1 cellular context compared by ENCODE assay signal in the genomic region with DNA sequence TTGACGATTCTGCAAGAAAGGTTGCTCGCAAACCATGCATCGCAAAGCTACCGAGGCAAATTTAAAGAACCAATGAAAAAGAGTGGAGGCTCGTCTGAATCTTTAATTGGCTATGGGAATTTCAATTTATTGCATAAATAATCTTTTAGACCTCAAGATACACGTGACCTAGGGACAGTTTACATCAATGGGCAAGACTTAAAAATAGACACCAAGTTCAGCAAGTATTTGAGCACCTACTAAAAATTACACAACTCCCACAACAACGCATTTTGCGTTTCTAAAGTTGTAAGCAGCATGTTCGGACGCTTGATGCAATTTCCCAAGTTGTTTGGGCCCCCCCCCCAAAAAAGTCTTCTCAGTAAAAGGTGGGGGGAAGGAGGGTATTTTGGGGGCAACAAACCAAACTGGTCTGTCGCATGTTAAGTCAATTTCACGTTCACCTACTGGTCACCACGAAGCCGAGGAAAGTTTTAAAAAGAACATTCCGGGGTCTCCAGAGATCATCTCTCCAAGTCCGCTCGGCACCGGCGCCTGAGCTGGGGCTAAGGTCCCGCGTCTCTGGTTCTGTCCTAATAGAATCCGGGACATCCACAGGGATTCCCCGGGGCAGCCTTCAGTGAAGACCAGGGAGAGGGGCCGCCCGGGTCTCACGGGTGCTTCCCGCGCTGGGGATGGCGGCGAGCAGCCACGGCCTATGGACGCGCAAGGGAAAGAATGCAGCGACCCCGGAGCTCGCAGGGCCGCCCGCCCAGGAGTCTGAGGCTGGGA.
TF ChIP-seq lines count a peak whose summit lies in the region.

No MANE protein-coding gene starts in this region.

TF ChIP-seq in HepG2, 621 proteins besides CTCF, POLR2A, EP300 and RAD21 (continued from another document):
- TF ChIP-seq, protein P1, sequence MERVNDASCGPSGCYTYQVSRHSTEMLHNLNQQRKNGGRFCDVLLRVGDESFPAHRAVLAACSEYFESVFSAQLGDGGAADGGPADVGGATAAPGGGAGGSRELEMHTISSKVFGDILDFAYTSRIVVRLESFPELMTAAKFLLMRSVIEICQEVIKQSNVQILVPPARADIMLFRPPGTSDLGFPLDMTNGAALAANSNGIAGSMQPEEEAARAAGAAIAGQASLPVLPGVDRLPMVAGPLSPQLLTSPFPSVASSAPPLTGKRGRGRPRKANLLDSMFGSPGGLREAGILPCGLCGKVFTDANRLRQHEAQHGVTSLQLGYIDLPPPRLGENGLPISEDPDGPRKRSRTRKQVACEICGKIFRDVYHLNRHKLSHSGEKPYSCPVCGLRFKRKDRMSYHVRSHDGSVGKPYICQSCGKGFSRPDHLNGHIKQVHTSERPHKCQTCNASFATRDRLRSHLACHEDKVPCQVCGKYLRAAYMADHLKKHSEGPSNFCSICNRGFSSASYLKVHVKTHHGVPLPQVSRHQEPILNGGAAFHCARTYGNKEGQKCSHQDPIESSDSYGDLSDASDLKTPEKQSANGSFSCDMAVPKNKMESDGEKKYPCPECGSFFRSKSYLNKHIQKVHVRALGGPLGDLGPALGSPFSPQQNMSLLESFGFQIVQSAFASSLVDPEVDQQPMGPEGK (CRISPR knock-in tag; IDR thresholded peaks at IDR 0.05), result peak; percentile 83
- no peak for TF ChIP-seq BCL6 (CRISPR knock-in tag; IDR thresholded peaks at IDR 0.05)
- no peak for TF ChIP-seq TAF15 (IDR thresholded peaks at IDR 0.05; ENCODE audit: low read depth, low read length, poor library complexity, severe bottlenecking)
- no peak for TF ChIP-seq GATA4 (IDR thresholded peaks at IDR 0.05; ENCODE audit: borderline replicate concordance, low read depth)
- peak; percentile 3; the same call in 1 of the 2 replicates for TF ChIP-seq KDM5A (IDR thresholded peaks at IDR 0.05; ENCODE audit: borderline replicate concordance, low read length)
- 0 out of 2 replicates have a peak, but pooled peaks have one; percentile 24 for TF ChIP-seq ZNF256 (CRISPR knock-in tag; conservative IDR thresholded peaks at IDR 0.05)
- peak; percentile 11; the same call in 1 of the 2 replicates for TF ChIP-seq NRL (CRISPR knock-in tag; IDR thresholded peaks at IDR 0.05; ENCODE audit: borderline replicate concordance)
- TF ChIP-seq SIN3B (IDR thresholded peaks at IDR 0.05; ENCODE audit: low read length), result peak; percentile 13; the same call in 1 of the 2 replicates
- TF ChIP-seq ZNF234 (CRISPR knock-in tag; conservative IDR thresholded peaks at IDR 0.05), result 0 out of 2 replicates have a peak, but pooled peaks have one; percentile 5
- no peak for TF ChIP-seq IKZF1 (IDR thresholded peaks at IDR 0.05)
- no peak for TF ChIP-seq RBFOX2 (IDR thresholded peaks at IDR 0.05; ENCODE audit: low read depth, low read length)
- TF ChIP-seq KLF16 (CRISPR knock-in tag; IDR thresholded peaks at IDR 0.05), result 0 out of 4 replicates have a peak, but pooled peaks of 1 of the 2 experiments have one; percentile 12
- peak; percentile 2 for TF ChIP-seq PTBP1 (IDR thresholded peaks at IDR 0.05; ENCODE audit: low read depth, low read length, poor library complexity, severe bottlenecking)
- TF ChIP-seq CEBPB (IDR thresholded peaks at IDR 0.05; ENCODE audit: borderline replicate concordance, low read depth, low read length), result 0 out of 2 replicates have a peak, but pooled peaks have one; percentile 12
- peak; percentile 13 for TF ChIP-seq POLR2G (IDR thresholded peaks at IDR 0.05; ENCODE audit: low read depth, low read length)
- peak; percentile 96 for TF ChIP-seq SRSF4 (IDR thresholded peaks at IDR 0.05; ENCODE audit: low read depth, low read length, poor library complexity, severe bottlenecking)
- TF ChIP-seq, protein P2, sequence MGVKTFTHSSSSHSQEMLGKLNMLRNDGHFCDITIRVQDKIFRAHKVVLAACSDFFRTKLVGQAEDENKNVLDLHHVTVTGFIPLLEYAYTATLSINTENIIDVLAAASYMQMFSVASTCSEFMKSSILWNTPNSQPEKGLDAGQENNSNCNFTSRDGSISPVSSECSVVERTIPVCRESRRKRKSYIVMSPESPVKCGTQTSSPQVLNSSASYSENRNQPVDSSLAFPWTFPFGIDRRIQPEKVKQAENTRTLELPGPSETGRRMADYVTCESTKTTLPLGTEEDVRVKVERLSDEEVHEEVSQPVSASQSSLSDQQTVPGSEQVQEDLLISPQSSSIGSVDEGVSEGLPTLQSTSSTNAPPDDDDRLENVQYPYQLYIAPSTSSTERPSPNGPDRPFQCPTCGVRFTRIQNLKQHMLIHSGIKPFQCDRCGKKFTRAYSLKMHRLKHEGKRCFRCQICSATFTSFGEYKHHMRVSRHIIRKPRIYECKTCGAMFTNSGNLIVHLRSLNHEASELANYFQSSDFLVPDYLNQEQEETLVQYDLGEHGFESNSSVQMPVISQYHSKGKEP (CRISPR knock-in tag; IDR thresholded peaks at IDR 0.05), result no peak
- no peak; the same call in 1 of the 2 replicates for TF ChIP-seq NCOR1 (IDR thresholded peaks at IDR 0.05; ENCODE audit: borderline replicate concordance, low read length)
- TF ChIP-seq, protein P3, sequence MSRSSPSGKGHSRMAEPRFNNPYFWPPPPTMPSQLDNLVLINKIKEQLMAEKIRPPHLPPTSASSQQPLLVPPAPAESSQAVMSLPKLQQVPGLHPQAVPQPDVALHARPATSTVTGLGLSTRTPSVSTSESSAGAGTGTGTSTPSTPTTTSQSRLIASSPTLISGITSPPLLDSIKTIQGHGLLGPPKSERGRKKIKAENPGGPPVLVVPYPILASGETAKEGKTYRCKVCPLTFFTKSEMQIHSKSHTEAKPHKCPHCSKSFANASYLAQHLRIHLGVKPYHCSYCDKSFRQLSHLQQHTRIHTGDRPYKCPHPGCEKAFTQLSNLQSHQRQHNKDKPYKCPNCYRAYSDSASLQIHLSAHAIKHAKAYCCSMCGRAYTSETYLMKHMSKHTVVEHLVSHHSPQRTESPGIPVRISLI (CRISPR knock-in tag; IDR thresholded peaks at IDR 0.05; ENCODE audit: borderline replicate concordance), result no peak
- 0 out of 2 replicates have a peak, but pooled peaks have one; percentile 18 for TF ChIP-seq MIXL1 (CRISPR knock-in tag; IDR thresholded peaks at IDR 0.05)
- TF ChIP-seq ZFP36L2 (CRISPR knock-in tag; IDR thresholded peaks at IDR 0.05), result no peak
- TF ChIP-seq, protein P4, sequence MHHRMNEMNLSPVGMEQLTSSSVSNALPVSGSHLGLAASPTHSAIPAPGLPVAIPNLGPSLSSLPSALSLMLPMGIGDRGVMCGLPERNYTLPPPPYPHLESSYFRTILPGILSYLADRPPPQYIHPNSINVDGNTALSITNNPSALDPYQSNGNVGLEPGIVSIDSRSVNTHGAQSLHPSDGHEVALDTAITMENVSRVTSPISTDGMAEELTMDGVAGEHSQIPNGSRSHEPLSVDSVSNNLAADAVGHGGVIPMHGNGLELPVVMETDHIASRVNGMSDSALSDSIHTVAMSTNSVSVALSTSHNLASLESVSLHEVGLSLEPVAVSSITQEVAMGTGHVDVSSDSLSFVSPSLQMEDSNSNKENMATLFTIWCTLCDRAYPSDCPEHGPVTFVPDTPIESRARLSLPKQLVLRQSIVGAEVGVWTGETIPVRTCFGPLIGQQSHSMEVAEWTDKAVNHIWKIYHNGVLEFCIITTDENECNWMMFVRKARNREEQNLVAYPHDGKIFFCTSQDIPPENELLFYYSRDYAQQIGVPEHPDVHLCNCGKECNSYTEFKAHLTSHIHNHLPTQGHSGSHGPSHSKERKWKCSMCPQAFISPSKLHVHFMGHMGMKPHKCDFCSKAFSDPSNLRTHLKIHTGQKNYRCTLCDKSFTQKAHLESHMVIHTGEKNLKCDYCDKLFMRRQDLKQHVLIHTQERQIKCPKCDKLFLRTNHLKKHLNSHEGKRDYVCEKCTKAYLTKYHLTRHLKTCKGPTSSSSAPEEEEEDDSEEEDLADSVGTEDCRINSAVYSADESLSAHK (CRISPR knock-in tag; IDR thresholded peaks at IDR 0.05; ENCODE audit: borderline replicate concordance), result no peak; the same call in 1 of the 2 replicates
- TF ChIP-seq ZNF30 (CRISPR knock-in tag; IDR thresholded peaks at IDR 0.05), result 0 out of 2 replicates have a peak, but pooled peaks have one; percentile 24
- TF ChIP-seq, protein P5, sequence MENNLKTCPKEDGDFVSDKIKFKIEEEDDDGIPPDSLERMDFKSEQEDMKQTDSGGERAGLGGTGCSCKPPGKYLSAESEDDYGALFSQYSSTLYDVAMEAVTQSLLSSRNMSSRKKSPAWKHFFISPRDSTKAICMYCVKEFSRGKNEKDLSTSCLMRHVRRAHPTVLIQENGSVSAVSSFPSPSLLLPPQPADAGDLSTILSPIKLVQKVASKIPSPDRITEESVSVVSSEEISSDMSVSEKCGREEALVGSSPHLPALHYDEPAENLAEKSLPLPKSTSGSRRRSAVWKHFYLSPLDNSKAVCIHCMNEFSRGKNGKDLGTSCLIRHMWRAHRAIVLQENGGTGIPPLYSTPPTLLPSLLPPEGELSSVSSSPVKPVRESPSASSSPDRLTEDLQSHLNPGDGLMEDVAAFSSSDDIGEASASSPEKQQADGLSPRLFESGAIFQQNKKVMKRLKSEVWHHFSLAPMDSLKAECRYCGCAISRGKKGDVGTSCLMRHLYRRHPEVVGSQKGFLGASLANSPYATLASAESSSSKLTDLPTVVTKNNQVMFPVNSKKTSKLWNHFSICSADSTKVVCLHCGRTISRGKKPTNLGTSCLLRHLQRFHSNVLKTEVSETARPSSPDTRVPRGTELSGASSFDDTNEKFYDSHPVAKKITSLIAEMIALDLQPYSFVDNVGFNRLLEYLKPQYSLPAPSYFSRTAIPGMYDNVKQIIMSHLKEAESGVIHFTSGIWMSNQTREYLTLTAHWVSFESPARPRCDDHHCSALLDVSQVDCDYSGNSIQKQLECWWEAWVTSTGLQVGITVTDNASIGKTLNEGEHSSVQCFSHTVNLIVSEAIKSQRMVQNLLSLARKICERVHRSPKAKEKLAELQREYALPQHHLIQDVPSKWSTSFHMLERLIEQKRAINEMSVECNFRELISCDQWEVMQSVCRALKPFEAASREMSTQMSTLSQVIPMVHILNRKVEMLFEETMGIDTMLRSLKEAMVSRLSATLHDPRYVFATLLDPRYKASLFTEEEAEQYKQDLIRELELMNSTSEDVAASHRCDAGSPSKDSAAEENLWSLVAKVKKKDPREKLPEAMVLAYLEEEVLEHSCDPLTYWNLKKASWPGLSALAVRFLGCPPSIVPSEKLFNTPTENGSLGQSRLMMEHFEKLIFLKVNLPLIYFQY (CRISPR knock-in tag; IDR thresholded peaks at IDR 0.05; ENCODE audit: borderline replicate concordance), result 0 out of 2 replicates have a peak, but pooled peaks have one; percentile 47
TF ChIP-seq in HepG2: peak in this region for 49.
